In the genomic region with DNA sequence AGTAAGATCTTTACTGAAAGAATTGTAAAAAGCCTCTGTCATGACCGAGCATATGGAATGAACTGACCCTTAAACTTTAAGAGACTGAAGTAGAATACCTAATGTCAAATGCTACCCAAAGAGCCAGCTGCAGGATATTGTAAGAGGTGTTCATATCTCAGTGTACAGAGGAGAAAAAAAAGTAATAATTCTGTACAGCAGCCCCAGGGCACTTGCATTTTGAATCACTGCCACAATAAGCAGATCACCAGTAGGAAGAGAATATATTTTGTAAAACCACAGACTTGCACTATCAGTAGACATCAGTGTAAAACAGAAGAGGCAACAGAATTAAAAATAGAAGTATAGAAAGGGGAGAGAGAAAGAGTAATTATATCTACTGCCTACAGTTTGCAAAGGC, we compare ENCODE assay signal across 22 cellular contexts.
DNase-seq lines count a peak whose midpoint lies in the region; ATAC-seq and TF ChIP-seq lines count a peak whose summit lies in the region.
"Had no signal": no experiment of that assay in that cellular context is flagged by ENCODE, and none has a peak within 500 bp of the region (broad histone marks: within the 10 kb centered on the region; RNA-seq: fewer than 3 reads in every experiment).

No MANE protein-coding gene starts in this region.

- H3K27ac ChIP-seq in osteoblast (ENCODE audit: low read depth, low read length) = no peak overlapping the region
- H3K27ac ChIP-seq: tibial nerve had no signal

- H3K9ac ChIP-seq in adipocyte (ENCODE audit: low read length) = no peak overlapping the region

- H3K36me3 ChIP-seq in adipocyte (ENCODE audit: control insufficient read depth, insufficient read depth, low read length, severe bottlenecking) (no peaks in the 10 kb centered on the region), osteoblast (ENCODE audit: insufficient read depth, low read length) (no peaks in the 10 kb centered on the region)
- H3K36me3 ChIP-seq: tibial nerve had no signal

- no peak overlapping the region for H2AFZ ChIP-seq in osteoblast (ENCODE audit: low read length)

- H4K20me1 ChIP-seq in osteoblast (ENCODE audit: insufficient read depth, low read length) = no peaks in the 10 kb centered on the region

- H3K4me3 ChIP-seq in adipocyte (ENCODE audit: low read length) = no peak overlapping the region
- no peak overlapping the region for H3K4me3 ChIP-seq in osteoblast (ENCODE audit: insufficient read depth, low read length)
- H3K4me3 ChIP-seq: tibial nerve had no signal

- TF ChIP-seq CTCF in osteoblast (IDR thresholded peaks at IDR 0.05; ENCODE audit: extremely low read depth, low read depth, low read length) = no peak

- no peak for ATAC-seq in GM18519 (IDR thresholded peaks at IDR 0.05; ENCODE audit: low FRiP score, unreplicated experiment)
- ATAC-seq in HG02623 (IDR thresholded peaks at IDR 0.05; ENCODE audit: unreplicated experiment) = no peak
- ATAC-seq: activated naive CD8-positive, alpha-beta T cell treated with anti-CD3 and anti-CD28 coated beads, Interleukin-2, amount 50 U/mL, for 24 hours; esophagus mucosa; HepG2; stimulated activated effector memory CD8-positive, alpha-beta T cell treated with anti-CD3 and anti-CD28 coated beads, Interleukin-12 subunit alpha, Interleukin-12 subunit beta, amount 100 ng/mL, for 72 hours had no signal

- H3K4me1 ChIP-seq in adipocyte (ENCODE audit: control insufficient read depth, insufficient read depth, low read length) (no peaks in the 10 kb centered on the region), osteoblast (ENCODE audit: insufficient read depth, low read length) (no peaks in the 10 kb centered on the region)
- H3K4me1 ChIP-seq: tibial nerve had no signal

- H3K9me3 ChIP-seq in adipocyte (ENCODE audit: control insufficient read depth, low read length) = no peaks in the 10 kb centered on the region
- no peaks in the 10 kb centered on the region for H3K9me3 ChIP-seq in osteoblast (ENCODE audit: low read depth, low read length)
- H3K9me3 ChIP-seq: tibial nerve had no signal

- DNase-seq in NCI-H446 treated with DMSO at 0.1 percent for 48 hours (lab: John Stamatoyannopoulos, UW) (peak; percentile 37), NCI-H446 (lab: John Stamatoyannopoulos, UW) (no peak), NCI-H146 (lab: John Stamatoyannopoulos, UW) (peak; percentile 74), NCI-H69 (lab: John Stamatoyannopoulos, UW) (peak; percentile 97), adipocyte (ENCODE audit: low read depth) (peak; percentile 11), osteoblast (ENCODE audit: insufficient read length, low spot score, missing footprints) (no peak)
- DNase-seq: ACHN; activated CD4-positive, alpha-beta T cell treated with anti-CD3 and anti-CD28 coated beads, Interleukin-2, amount 50 U/mL, for 48 hours; activated CD4-positive, CD25-positive, alpha-beta regulatory T cell treated with anti-CD3 and anti-CD28 coated beads, Interleukin-2, amount 50 U/mL, for 72 hours; activated naive CD4-positive, alpha-beta T cell; activated naive CD8-positive, alpha-beta T cell treated with anti-CD3 and anti-CD28 coated beads, Interleukin-2, amount 50 U/mL, for 24 hours; activated T-cell treated with anti-CD3 and anti-CD28 coated beads, Interleukin-2, amount 50 U/mL, for 48 hours; CD4-positive, alpha-beta memory T cell; HCEC 1CT; NCI-H1930; NCI-H510A treated with DMSO at 0.1 percent for 48 hours had no signal

- no peaks in the 10 kb centered on the region for H3K27me3 ChIP-seq in adipocyte (replicated peaks; ENCODE audit: control insufficient read depth, insufficient read depth, low read length)
- no peaks in the 10 kb centered on the region for H3K27me3 ChIP-seq in osteoblast (ENCODE audit: insufficient read depth, low read length)
- H3K27me3 ChIP-seq: tibial nerve had no signal

- no peak overlapping the region for H3K4me2 ChIP-seq in osteoblast (ENCODE audit: insufficient read depth, low read length)

- H3K79me2 ChIP-seq in osteoblast (ENCODE audit: insufficient read depth, low read length) = no peaks in the 10 kb centered on the region

Comparison
In these comparisons a context has a peak if more than half of its experiments do, and no peak if none do; other contexts are left out.
1. DNase-seq: peak in NCI-H446 treated with DMSO at 0.1 percent for 48 hours (single experiment), NCI-H146 (single experiment), NCI-H69 (single experiment) and adipocyte (single experiment); none in NCI-H446 (0 of 2) and osteoblast (single experiment).